ENCODE assay signal across 8 cellular contexts in the genomic region with DNA sequence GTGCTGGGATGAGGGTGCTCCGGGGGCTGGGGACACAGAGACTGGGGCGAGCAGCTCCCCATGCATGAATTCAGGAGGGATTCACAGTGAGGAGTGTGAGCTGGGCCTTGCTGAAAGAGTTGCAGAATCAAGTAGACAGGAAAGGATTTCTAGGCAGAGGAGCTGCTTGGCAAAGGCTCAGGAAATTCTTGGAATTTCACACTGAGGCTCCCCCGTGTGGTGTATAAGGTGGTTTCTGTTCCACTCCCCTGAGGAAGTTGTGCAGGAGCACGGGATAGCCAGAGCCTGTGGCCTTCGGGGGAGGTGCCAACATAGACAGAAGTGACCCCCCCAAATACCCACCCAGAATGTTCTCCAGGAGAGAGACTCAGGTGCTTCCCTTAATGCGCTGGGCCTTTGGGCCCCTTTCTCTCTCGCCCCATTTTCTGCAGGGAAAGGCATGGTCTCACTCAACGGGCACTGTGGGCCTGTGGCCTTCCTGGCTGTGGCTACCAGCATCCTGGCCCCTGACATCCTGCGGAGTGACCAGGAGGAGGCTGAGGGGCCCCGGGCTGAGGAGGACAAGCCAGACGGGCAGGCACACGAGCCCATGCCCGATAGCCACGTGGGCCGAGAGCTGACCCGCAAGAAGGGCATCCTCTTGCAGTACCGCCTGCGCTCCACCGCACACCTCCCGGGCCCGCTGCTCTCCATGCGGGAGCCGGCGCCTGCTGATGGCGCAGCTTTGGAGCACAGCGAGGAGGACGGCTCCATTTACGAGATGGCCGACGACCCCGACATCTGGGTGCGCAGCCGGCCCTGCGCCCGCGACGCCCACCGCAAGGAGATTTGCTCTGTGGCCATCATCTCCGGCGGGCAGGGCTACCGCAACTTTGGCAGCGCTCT. TPM values are rescaled to one million over a fixed set of nuclear protein-coding genes. Genes with fewer than 3 reads are reported as not detected.
DNase-seq lines count a peak whose midpoint lies in the region; ATAC-seq and TF ChIP-seq lines count a peak whose summit lies in the region.

No MANE protein-coding gene starts in this region.

- no peaks in the 10 kb centered on the region for H3K36me3 Mint-ChIP-seq in activated CD4-positive, alpha-beta T cell treated with anti-CD3 and anti-CD28 coated beads, Interleukin-2, amount 10 ng/mL, durations not matched to agents 7 days and 5 days (ENCODE audit: low read depth)
- H3K36me3 Mint-ChIP-seq in activated T-helper 1 cell treated with anti-CD3 and anti-CD28 coated beads, Interleukin-12 subunit alpha, Interleukin-12 subunit beta, Interleukin-2, Interleukin-4 antibody, amounts not matched to agents 30 ng/mL and 10 ng/mL and 1 ng/mL, durations not matched to agents 14 hours and 24 hours and 36 hours (ENCODE audit: low read depth): no peaks in the 10 kb centered on the region

- no peaks in the 10 kb centered on the region for H3K9me3 Mint-ChIP-seq in activated CD4-positive, alpha-beta T cell treated with anti-CD3 and anti-CD28 coated beads, Interleukin-2, amount 10 ng/mL, durations not matched to agents 7 days and 5 days
- no peaks in the 10 kb centered on the region for H3K9me3 Mint-ChIP-seq in activated T-helper 1 cell treated with anti-CD3 and anti-CD28 coated beads, Interleukin-12 subunit alpha, Interleukin-12 subunit beta, Interleukin-2, Interleukin-4 antibody, amounts not matched to agents 30 ng/mL and 10 ng/mL and 1 ng/mL, durations not matched to agents 14 hours and 24 hours and 36 hours

- intact Hi-C loops in activated T-helper 1 cell treated with anti-CD3 and anti-CD28 coated beads, Interleukin-12 subunit alpha, Interleukin-12 subunit beta, Interleukin-2, Interleukin-4 antibody, amounts not matched to agents 30 ng/mL and 10 ng/mL and 1 ng/mL, durations not matched to agents 14 hours and 24 hours and 36 hours (cut with micrococcal nuclease): no loop called here

- POLR2A ChIA-PET in BJ (lab: Charles Lee): no interaction called here
- POLR2A ChIA-PET in activated CD4-positive, alpha-beta T cell treated with anti-CD3 and anti-CD28 coated beads, Interleukin-2, amount 10 ng/mL, durations not matched to agents 7 days and 5 days (lab: Charles Lee): no interaction called here

- CTCF ChIA-PET in BJ (lab: Yijun Ruan, JAX): interaction anchor here (0.6 to 3.5 kb wide), 18 partner anchors 8 to 885 kb away, joined by 3 to 25 read pairs (median 5); no protein-coding TSS in a partner anchor
- CTCF ChIA-PET in activated CD4-positive, alpha-beta T cell treated with anti-CD3 and anti-CD28 coated beads, Interleukin-2, amount 10 ng/mL, durations not matched to agents 7 days and 5 days (lab: Charles Lee): interaction anchor here (0.6 kb wide), 1 partner anchor 207 kb away, joined by 3 read pairs; no protein-coding TSS in a partner anchor

- no peak overlapping the region for H3K4me3 Mint-ChIP-seq in activated CD4-positive, alpha-beta T cell treated with anti-CD3 and anti-CD28 coated beads, Interleukin-2, amount 10 ng/mL, durations not matched to agents 7 days and 5 days
- no peak overlapping the region for H3K4me3 Mint-ChIP-seq in activated T-helper 1 cell treated with anti-CD3 and anti-CD28 coated beads, Interleukin-12 subunit alpha, Interleukin-12 subunit beta, Interleukin-2, Interleukin-4 antibody, amounts not matched to agents 30 ng/mL and 10 ng/mL and 1 ng/mL, durations not matched to agents 14 hours and 24 hours and 36 hours

- peak; percentile 17 for ATAC-seq in esophagus mucosa
- no peak for ATAC-seq in HG03039 (IDR thresholded peaks at IDR 0.05; ENCODE audit: unreplicated experiment)

- peaks cover 14% of the 10 kb centered on the region for H3K36me3 ChIP-seq in BJ (ENCODE audit: control insufficient read depth, insufficient read depth, low read length)

- peak; percentile 15 for DNase-seq in BJ (ENCODE audit: low read depth)
- DNase-seq in NCI-H2171 treated with DMSO at 0.1 percent for 48 hours (lab: John Stamatoyannopoulos, UW): peak; percentile 61
- peak; percentile 31 for DNase-seq in mucosa of gallbladder (ENCODE audit: low spot score)
- no peak for DNase-seq in NCI-H748 treated with DMSO at 0.1 percent for 48 hours (lab: John Stamatoyannopoulos, UW)
- no peak for DNase-seq in activated CD4-positive, alpha-beta T cell treated with anti-CD3 and anti-CD28 coated beads, Interleukin-2, amount 10 ng/mL, durations not matched to agents 7 days and 5 days
- DNase-seq in activated T-helper 1 cell treated with anti-CD3 and anti-CD28 coated beads, Interleukin-12 subunit alpha, Interleukin-12 subunit beta, Interleukin-2, Interleukin-4 antibody, amounts not matched to agents 30 ng/mL and 10 ng/mL and 1 ng/mL, durations not matched to agents 14 hours and 24 hours and 36 hours (ENCODE audit: low spot score): no peak

- no peaks in the 10 kb centered on the region for H3K27me3 ChIP-seq in BJ (ENCODE audit: control insufficient read depth, insufficient read depth, low read length)

- H3K4me1 Mint-ChIP-seq in activated CD4-positive, alpha-beta T cell treated with anti-CD3 and anti-CD28 coated beads, Interleukin-2, amount 10 ng/mL, durations not matched to agents 7 days and 5 days: peaks cover 2% of the 10 kb centered on the region
- H3K4me1 Mint-ChIP-seq in activated T-helper 1 cell treated with anti-CD3 and anti-CD28 coated beads, Interleukin-12 subunit alpha, Interleukin-12 subunit beta, Interleukin-2, Interleukin-4 antibody, amounts not matched to agents 30 ng/mL and 10 ng/mL and 1 ng/mL, durations not matched to agents 14 hours and 24 hours and 36 hours (ENCODE audit: low read depth): no peaks in the 10 kb centered on the region

- no peak overlapping the region for H3K4me3 ChIP-seq in BJ (ENCODE audit: low read depth, low read length)

- no peak overlapping the region for H3K27ac Mint-ChIP-seq in activated CD4-positive, alpha-beta T cell treated with anti-CD3 and anti-CD28 coated beads, Interleukin-2, amount 10 ng/mL, durations not matched to agents 7 days and 5 days
- no peak overlapping the region for H3K27ac Mint-ChIP-seq in activated T-helper 1 cell treated with anti-CD3 and anti-CD28 coated beads, Interleukin-12 subunit alpha, Interleukin-12 subunit beta, Interleukin-2, Interleukin-4 antibody, amounts not matched to agents 30 ng/mL and 10 ng/mL and 1 ng/mL, durations not matched to agents 14 hours and 24 hours and 36 hours

- peaks cover 2% of the 10 kb centered on the region for H3K27me3 Mint-ChIP-seq in activated CD4-positive, alpha-beta T cell treated with anti-CD3 and anti-CD28 coated beads, Interleukin-2, amount 10 ng/mL, durations not matched to agents 7 days and 5 days
- no peaks in the 10 kb centered on the region for H3K27me3 Mint-ChIP-seq in activated T-helper 1 cell treated with anti-CD3 and anti-CD28 coated beads, Interleukin-12 subunit alpha, Interleukin-12 subunit beta, Interleukin-2, Interleukin-4 antibody, amounts not matched to agents 30 ng/mL and 10 ng/mL and 1 ng/mL, durations not matched to agents 14 hours and 24 hours and 36 hours (ENCODE audit: insufficient read depth)

- TF ChIP-seq CTCF in BJ (IDR thresholded peaks at IDR 0.05; ENCODE audit: insufficient read depth, low read depth, low read length): peak; percentile 71

RNA-seq across cellular contexts. Expression of gene ACTL8, which starts 58.5 kb away (rescaled TPM):
- 0.07 TPM in 2 replicates for polyA plus RNA-seq in BJ (2011; rRNA removed)
- not detected in 2 replicates for polyA minus RNA-seq in BJ (2011; rRNA and poly(A)+ RNA removed)
- total RNA-seq in esophagus mucosa (0.20 TPM), mucosa of gallbladder (not detected)
- total RNA-seq in activated CD4-positive, alpha-beta T cell treated with anti-CD3 and anti-CD28 coated beads, Interleukin-2, amount 10 ng/mL, durations not matched to agents 7 days and 5 days: not detected
- total RNA-seq in activated T-helper 1 cell treated with anti-CD3 and anti-CD28 coated beads, Interleukin-12 subunit alpha, Interleukin-12 subunit beta, Interleukin-2, Interleukin-4 antibody, amounts not matched to agents 30 ng/mL and 10 ng/mL and 1 ng/mL, durations not matched to agents 14 hours and 24 hours and 36 hours: not detected in 2 replicates

Comparison
In these comparisons a context has a peak if more than half of its experiments do, and no peak if none do; other contexts are left out.
1. DNase-seq: peak in BJ (single experiment), NCI-H2171 treated with DMSO at 0.1 percent for 48 hours (single experiment) and mucosa of gallbladder (single experiment); none in NCI-H748 treated with DMSO at 0.1 percent for 48 hours (single experiment), activated CD4-positive, alpha-beta T cell treated with anti-CD3 and anti-CD28 coated beads, Interleukin-2, amount 10 ng/mL, durations not matched to agents 7 days and 5 days (single experiment) and activated T-helper 1 cell treated with anti-CD3 and anti-CD28 coated beads, Interleukin-12 subunit alpha, Interleukin-12 subunit beta, Interleukin-2, Interleukin-4 antibody, amounts not matched to agents 30 ng/mL and 10 ng/mL and 1 ng/mL, durations not matched to agents 14 hours and 24 hours and 36 hours (single experiment).